In genomic region chr3:4978259-4978965, GRCh38 we compare ENCODE assay signal across 8 cellular contexts. TPM values are rescaled to one million over a fixed set of nuclear protein-coding genes. Genes with fewer than 3 reads are reported as not detected.
DNase-seq lines count a peak whose midpoint lies in the region; ATAC-seq, FAIRE-seq and TF ChIP-seq lines count a peak whose summit lies in the region.

No MANE protein-coding gene starts in this region.

- POLR2A ChIA-PET in IMR-90 (lab: Charles Lee; ENCODE audit: unreplicated experiment) = interaction anchor here (0.6 to 0.8 kb wide), 3 partner anchors 13 to 75 kb away, joined by 4 to 17 read pairs (median 5); no protein-coding TSS in a partner anchor

- H3K9me3 Mint-ChIP-seq in activated naive CD4-positive, alpha-beta T cell treated with anti-CD3 and anti-CD28 coated beads for 36 hours = no peaks in the 10 kb centered on the region

- peak overlapping the region; percentile 81 for H3K23ac ChIP-seq in IMR-90 (ENCODE audit: low read depth, low read length)

- H3K14ac ChIP-seq in IMR-90 (replicated peaks; ENCODE audit: low read depth, low read length) = peak overlapping the region; percentile 18

- H3K18ac ChIP-seq in IMR-90 (ENCODE audit: low read depth, low read length) = peak overlapping the region; percentile 67

- H3K4me2 ChIP-seq in IMR-90 (ENCODE audit: low read depth, low read length) = peak overlapping the region; percentile 94

- H3K9ac ChIP-seq in IMR-90 (ENCODE audit: low read depth, low read length) = peak overlapping the region; percentile 67

- peaks cover 14% of the 10 kb centered on the region; the same call in 1 of the 2 replicates for H4K20me1 ChIP-seq in IMR-90 (ENCODE audit: insufficient read depth, low read length)

- H3K27me3 Mint-ChIP-seq in activated naive CD4-positive, alpha-beta T cell treated with anti-CD3 and anti-CD28 coated beads for 36 hours (ENCODE audit: low read depth) = no peaks in the 10 kb centered on the region

- TF ChIP-seq CTCF in IMR-90 (conservative IDR thresholded peaks at IDR 0.05; ENCODE audit: low read depth, low read length) (0 out of 2 replicates have a peak, but pooled peaks have one; percentile 1), RWPE2 (IDR thresholded peaks at IDR 0.05; ENCODE audit: poor library complexity, severe bottlenecking) (no peak), neutrophil (IDR thresholded peaks at IDR 0.05) (peak; percentile 12), suprapubic skin (IDR thresholded peaks at IDR 0.05) (no peak)

- H3K36me3 ChIP-seq in IMR-90 (ENCODE audit: control insufficient read depth, insufficient read depth, low read length) = peaks cover 8% of the 10 kb centered on the region
- peaks cover 41% of the 10 kb centered on the region for H3K36me3 ChIP-seq in RWPE2 (ENCODE audit: low read depth)
- H3K36me3 ChIP-seq in neutrophil = peaks cover 8% of the 10 kb centered on the region
- peaks cover 8% of the 10 kb centered on the region for H3K36me3 ChIP-seq in suprapubic skin

- TF ChIP-seq POLR2A in IMR-90 (IDR thresholded peaks at IDR 0.05; ENCODE audit: low read depth, low read length) (peak; percentile 22), suprapubic skin (IDR thresholded peaks at IDR 0.05) (peak in 1 of 2 donors; percentile 77)

- peaks cover 11% of the 10 kb centered on the region for H3K4me1 ChIP-seq in IMR-90 (ENCODE audit: control insufficient read depth, insufficient read depth, low read length)
- peaks cover 13% of the 10 kb centered on the region for H3K4me1 ChIP-seq in RWPE2 (ENCODE audit: insufficient read depth, poor library complexity, severe bottlenecking)
- peaks cover 61 to 64% of the 10 kb centered on the region in 2 experiments for H3K4me1 ChIP-seq in neutrophil (ENCODE audit: control insufficient read depth in 1 of 2, insufficient read depth in 1 of 2, low read depth in 1 of 2, low read length in 1 of 2)
- H3K4me1 ChIP-seq in suprapubic skin = peaks cover 50% of the 10 kb centered on the region

- H3K27ac Mint-ChIP-seq in activated naive CD4-positive, alpha-beta T cell treated with anti-CD3 and anti-CD28 coated beads for 36 hours = peak overlapping the region; percentile 98

- in situ Hi-C loops in IMR-90 (cut with MboI; ENCODE audit: low sequenced_read_pairs) = loop anchor here (10.0 kb wide), 1 partner anchor 144 kb away; no protein-coding TSS in a partner anchor

- peak overlapping the region; percentile 93 for H2AFZ ChIP-seq in IMR-90 (replicated peaks; ENCODE audit: low read length, poor library complexity)

- no peak overlapping the region for H2BK15ac ChIP-seq in IMR-90 (ENCODE audit: low read depth, low read length)

- CTCF ChIA-PET in IMR-90 (lab: Yijun Ruan, JAX) = interaction anchor here (0.8 to 1.7 kb wide), 3 partner anchors 50 to 267 kb away, joined by 3 to 11 read pairs (median 3); no protein-coding TSS in a partner anchor
- CTCF ChIA-PET in activated naive CD4-positive, alpha-beta T cell treated with anti-CD3 and anti-CD28 coated beads for 36 hours (lab: Charles Lee) = interaction anchor here (0.7 to 6.3 kb wide), 16 partner anchors 10 to 267 kb away, joined by 3 to 67 read pairs (median 4); no protein-coding TSS in a partner anchor

- H3K9me3 ChIP-seq in IMR-90 (ENCODE audit: control insufficient read depth, insufficient read depth, low read length) = no peaks in the 10 kb centered on the region
- H3K9me3 ChIP-seq in RWPE2 (ENCODE audit: severe bottlenecking) = no peaks in the 10 kb centered on the region
- H3K9me3 ChIP-seq in neutrophil = no peaks in the 10 kb centered on the region
- H3K9me3 ChIP-seq in suprapubic skin = no peaks in the 10 kb centered on the region

- ATAC-seq in GM21529 (IDR thresholded peaks at IDR 0.05; ENCODE audit: unreplicated experiment) = peak; percentile 44
- ATAC-seq in IMR-90 (ENCODE audit: low read depth) = peak; percentile 79
- ATAC-seq in RWPE2 (ENCODE audit: low read depth) = peak; percentile 74

- no TSS peak for BruUV-seq in IMR-90 (replicated peaks; lab: Mats Ljungman, UMichigan)

- peak overlapping the region; percentile 70 for H2BK120ac ChIP-seq in IMR-90 (ENCODE audit: low read depth, low read length)

- H4K8ac ChIP-seq in IMR-90 (ENCODE audit: low read depth in 2 of 2, low read length in 2 of 2) = peak overlapping the region; percentile 68 to 71

- H3K4me3 ChIP-seq in IMR-90 (ENCODE audit: insufficient read depth, low read depth, low read length) (peak overlapping the region; percentile 55), RWPE2 (ENCODE audit: severe bottlenecking) (peak overlapping the region; percentile 35), neutrophil (ENCODE audit: low read depth in 1 of 2, low read length in 1 of 2) (peak overlapping the region; percentile 89 to 91), suprapubic skin (peak overlapping the region; percentile 97)

- dilution Hi-C loops in IMR-90 (cut with HindIII; ENCODE audit: low sequenced_read_pairs, unreplicated experiment) = no loop called here

- peak overlapping the region; percentile 89 for H2AK9ac ChIP-seq in IMR-90 (replicated peaks; ENCODE audit: low read depth, low read length, poor library complexity)

- H2AK5ac ChIP-seq in IMR-90 (ENCODE audit: low read depth, low read length) = peak overlapping the region; percentile 13; the same call in 1 of the 2 replicates

- H3K27ac ChIP-seq in IMR-90 (ENCODE audit: insufficient read depth, low read length) (peak overlapping the region; percentile 84), RWPE2 (ENCODE audit: poor library complexity, severe bottlenecking) (peak overlapping the region; percentile 98), neutrophil (peak overlapping the region; percentile 92), suprapubic skin (peak overlapping the region; percentile 100)

- peak overlapping the region; percentile 59 for H3K56ac ChIP-seq in IMR-90 (ENCODE audit: extremely low read depth, insufficient read depth, low read length)

- H4K91ac ChIP-seq in IMR-90 (ENCODE audit: insufficient read depth, low read depth, low read length) = peak overlapping the region; percentile 81

- TF ChIP-seq EP300 in suprapubic skin (IDR thresholded peaks at IDR 0.05) = peak; percentile 72

- peaks cover 12 to 35% of the 10 kb centered on the region in 2 experiments; a peak in 3 of 4 replicates for H3K79me1 ChIP-seq in IMR-90 (ENCODE audit: low read depth in 1 of 2, low read length in 2 of 2)

- no peaks in the 10 kb centered on the region for H3K27me3 ChIP-seq in IMR-90 (ENCODE audit: control insufficient read depth, insufficient read depth, low read length)
- H3K27me3 ChIP-seq in RWPE2 (ENCODE audit: insufficient read depth, poor library complexity, severe bottlenecking) = no peaks in the 10 kb centered on the region
- no peaks in the 10 kb centered on the region for H3K27me3 ChIP-seq in neutrophil
- H3K27me3 ChIP-seq in suprapubic skin = no peaks in the 10 kb centered on the region

- WGBS in IMR-90 (ENCODE audit: extremely low coverage in 2 of 2, insufficient read length in 1 of 2), 2 experiments = 0% methylated on average over 18 of the region's 70 CpGs; no CpG with 5 or more reads in 1 of the 2 experiments
- 1% methylated on average over 21 of the region's 70 CpGs for WGBS in suprapubic skin

- no peaks in the 10 kb centered on the region for H3K9me1 ChIP-seq in IMR-90 (ENCODE audit: insufficient read depth, low read length)

- H3K4ac ChIP-seq in IMR-90 (ENCODE audit: low read depth, low read length) = peak overlapping the region; percentile 74

- peak overlapping the region; percentile 93 for H2BK5ac ChIP-seq in IMR-90 (ENCODE audit: low read depth, low read length, poor library complexity, severe bottlenecking)

- TF ChIP-seq RAD21 in IMR-90 (IDR thresholded peaks at IDR 0.05; ENCODE audit: low read length) = peak; percentile 23; the same call in 1 of the 2 replicates

- peak overlapping the region; percentile 96 for H3K4me3 Mint-ChIP-seq in activated naive CD4-positive, alpha-beta T cell treated with anti-CD3 and anti-CD28 coated beads for 36 hours

- H3K4me1 Mint-ChIP-seq in activated naive CD4-positive, alpha-beta T cell treated with anti-CD3 and anti-CD28 coated beads for 36 hours (ENCODE audit: low read depth) = peaks cover 53% of the 10 kb centered on the region

- DNase-seq in DMS79 treated with DMSO at 0.1 percent for 48 hours (lab: John Stamatoyannopoulos, UW) (peak; percentile 33), IMR-90 (peak; percentile 97), RWPE2 (ENCODE audit: low spot score) (peak; percentile 99), frontal cortex (ENCODE audit: low spot score in 2 of 2) (peak; percentile 81 to 85), suprapubic skin (ENCODE audit: low spot score in 2 of 2) (peak; percentile 98)
- DNase-seq in activated naive CD4-positive, alpha-beta T cell treated with anti-CD3 and anti-CD28 coated beads for 36 hours = peak; percentile 62

- H4K5ac ChIP-seq in IMR-90 (ENCODE audit: low read depth, low read length) = peak overlapping the region; percentile 52

- peak overlapping the region; percentile 54; the same call in 1 of the 2 replicates for H2BK20ac ChIP-seq in IMR-90 (ENCODE audit: low read depth, low read length)

- peaks cover 39% of the 10 kb centered on the region for H3K36me3 Mint-ChIP-seq in activated naive CD4-positive, alpha-beta T cell treated with anti-CD3 and anti-CD28 coated beads for 36 hours (ENCODE audit: low read depth)

- intact Hi-C loops in IMR-90 (cut with micrococcal nuclease) = loop anchor here (1.0 to 5.0 kb wide), 2 partner anchors 136 to 257 kb away; no protein-coding TSS in a partner anchor
- intact Hi-C loops in activated naive CD4-positive, alpha-beta T cell treated with anti-CD3 and anti-CD28 coated beads for 36 hours (cut with micrococcal nuclease) = loop anchor here (1.0 to 10.0 kb wide), 9 partner anchors 28 to 554 kb away; partner anchors contain the start of genes EDEM1 and ITPR1

- FAIRE-seq in frontal cortex (lab: Jason Lieb, UNC) = no peak

TF ChIP-seq in IMR-90, 13 proteins besides CTCF, POLR2A, EP300 and RAD21 (continues in another document):
- TF ChIP-seq MXI1 (IDR thresholded peaks at IDR 0.05; ENCODE audit: borderline replicate concordance, low read depth, low read length) = peak; percentile 71; the same call in 1 of the 2 replicates
- TF ChIP-seq RCOR1 (IDR thresholded peaks at IDR 0.05; ENCODE audit: insufficient replicate concordance, low read length) = no peak
- TF ChIP-seq FOS (IDR thresholded peaks at IDR 0.05; ENCODE audit: low read depth, low read length) = peak; percentile 7; the same call in 1 of the 2 replicates
- TF ChIP-seq CHD1 (IDR thresholded peaks at IDR 0.05; ENCODE audit: low read depth, low read length) = peak; percentile 23; the same call in 1 of the 2 replicates

RNA-seq across cellular contexts. Expression of gene BHLHE40, which starts 0.8 kb away (rescaled TPM):
- 22.8 and 24.2 TPM in 2 replicates for total RNA-seq in IMR-90 (2012; rRNA removed)
- 31.1 and 31.8 TPM in 2 replicates for polyA plus RNA-seq in IMR-90 (2012; rRNA removed)
- polyA plus RNA-seq in IMR-90 (2012; cell fraction: cytosol; rRNA removed) = 26.0 and 43.6 TPM in 2 replicates
- polyA plus RNA-seq in IMR-90 (2012; cell fraction: nucleus; rRNA removed; ENCODE audit: low replicate concordance) = 147 and 366 TPM in 2 replicates
- 10 to 100 TPM; 98.0 to 98.2 TPM for total RNA-seq in activated naive CD4-positive, alpha-beta T cell treated with anti-CD3 and anti-CD28 coated beads for 36 hours
- 2.9 TPM for total RNA-seq in frontal cortex
- total RNA-seq in suprapubic skin = 100 to 1,000 TPM in 1 of 4 donors, 10 to 100 TPM in 3; 63.0 to 154 (median 93.3) TPM

Comparison
In these comparisons a context has a peak if more than half of its experiments do, and no peak if none do; other contexts are left out.
1. Peak in every context shown above with its lines: DNase-seq, ATAC-seq, H3K4me3 ChIP-seq and H3K27ac ChIP-seq.
2. DNase-seq: peak in every context shown above with its lines; median percentile 99 in RWPE2; 98 in suprapubic skin; 97 in IMR-90; 83 in frontal cortex; 62 in activated naive CD4-positive, alpha-beta T cell treated with anti-CD3 and anti-CD28 coated beads for 36 hours; 33 in DMS79 treated with DMSO at 0.1 percent for 48 hours.
3. H3K4me3 ChIP-seq: peak in every context shown above with its lines; median percentile 97 in suprapubic skin; 90 in neutrophil; 55 in IMR-90; 35 in RWPE2.
4. CTCF ChIP-seq: peak in IMR-90 (single experiment) and neutrophil (single experiment); none in RWPE2 (single experiment) and suprapubic skin (0 of 2).